9 cellular contexts compared by ENCODE assay signal in the genomic region with DNA sequence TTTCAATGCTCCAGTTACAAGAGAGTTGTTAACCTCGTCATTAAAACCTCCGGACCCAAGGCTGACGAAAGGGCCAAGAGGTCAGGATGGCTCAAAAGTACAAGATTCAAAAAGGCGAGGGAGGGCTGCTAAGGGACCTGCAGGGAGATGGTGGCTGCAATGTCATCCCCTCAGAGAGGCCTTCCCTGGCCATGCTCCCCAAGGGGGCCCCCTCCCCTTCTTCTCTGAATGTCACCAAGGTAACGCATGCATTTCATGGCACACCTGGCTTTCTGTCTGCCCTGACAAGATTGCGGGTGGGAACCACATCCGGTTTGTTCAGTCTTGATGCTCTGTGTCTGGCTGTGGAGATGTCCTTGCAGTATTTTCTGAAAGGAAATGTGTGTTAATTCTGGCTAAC.
DNase-seq lines count a peak whose midpoint lies in the region; ATAC-seq, FAIRE-seq and TF ChIP-seq lines count a peak whose summit lies in the region.
"Had no signal": no experiment of that assay in that cellular context is flagged by ENCODE, and none has a peak within 500 bp of the region (broad histone marks: within the 10 kb centered on the region; RNA-seq: fewer than 3 reads in every experiment).

No MANE protein-coding gene starts in this region.

- H3K36me3 ChIP-seq in OCI-LY7 (ENCODE audit: insufficient read depth, low read length) = no peaks in the 10 kb centered on the region
- H3K36me3 ChIP-seq: breast epithelium had no signal

- no TSS peak for BruUV-seq in OCI-LY7 (replicated peaks; lab: Mats Ljungman, UMichigan)

- H3K4me1 ChIP-seq in OCI-LY7 (ENCODE audit: insufficient read depth, low read length, poor library complexity, severe bottlenecking) = peaks cover 60% of the 10 kb centered on the region
- H3K4me1 ChIP-seq: breast epithelium had no signal

- no peaks in the 10 kb centered on the region for H3K79me2 ChIP-seq in OCI-LY7 (ENCODE audit: insufficient read depth, low read depth, low read length)

- POLR2A ChIA-PET in OCI-LY7 (lab: Charles Lee) = interaction anchor here (0.7 to 4.3 kb wide), 6 partner anchors 10 to 1238 kb away, joined by 3 to 24 read pairs (median 8); no protein-coding TSS in a partner anchor

- FAIRE-seq in GM18507 (lab: Jason Lieb, UNC) = peak; percentile 99

- peak overlapping the region; percentile 42 for H3K4me3 ChIP-seq in OCI-LY7 (ENCODE audit: low read depth, low read length, poor library complexity, severe bottlenecking)
- H3K4me3 ChIP-seq: breast epithelium had no signal

- no peaks in the 10 kb centered on the region for H3K9me2 ChIP-seq in OCI-LY7 (ENCODE audit: insufficient read depth, low read length)

- intact Hi-C loops in OCI-LY7 (cut with micrococcal nuclease; ENCODE audit: unreplicated experiment) = loop anchor here (1.0 to 2.0 kb wide), 3 partner anchors 22 to 65 kb away; no protein-coding TSS in a partner anchor

- CTCF ChIA-PET in OCI-LY7 (lab: Charles Lee; ENCODE audit: unreplicated experiment) = interaction anchor here (1.1 kb wide), 1 partner anchor 24 kb away, joined by 4 read pairs; no protein-coding TSS in a partner anchor

- no peaks in the 10 kb centered on the region for H4K20me1 ChIP-seq in OCI-LY7 (ENCODE audit: insufficient read depth, low read length)

- peaks cover 0 to 4% of the 10 kb centered on the region in 2 donors for H3K9me3 Mint-ChIP-seq in activated naive CD4-positive, alpha-beta T cell treated with anti-CD3 and anti-CD28 coated beads, Interleukin-2, amount 50 U/mL, for 72 hours

- TF ChIP-seq CTCF in OCI-LY7 (conservative IDR thresholded peaks at IDR 0.05; ENCODE audit: low read length) = peak; percentile 9; the same call in 1 of the 2 replicates

- H3K4me2 ChIP-seq in OCI-LY7 (ENCODE audit: low read length) = peak overlapping the region; percentile 72

- DNase-seq in GM18507 (ENCODE audit: extremely low spot score, insufficient read length, low read depth) (peak; percentile 75), OCI-LY7 (ENCODE audit: low spot score) (peak; percentile 94), NCI-H1930 (lab: John Stamatoyannopoulos, UW) (no peak), medulla oblongata (ENCODE audit: extremely low spot score) (no peak), SKM-1 treated with dmso at 0.1 percent for 144 hours (lab: John Stamatoyannopoulos, UW; ENCODE audit: unreplicated experiment) (no peak)
- DNase-seq in activated naive CD4-positive, alpha-beta T cell treated with anti-CD3 and anti-CD28 coated beads, Interleukin-2, amount 50 U/mL, for 72 hours (ENCODE audit: low spot score in 2 of 2) = peak; percentile 57 to 69
- peak; percentile 17 to 35 for DNase-seq in stimulated activated CD8-positive, alpha-beta memory T cell treated with anti-CD3 and anti-CD28 coated beads, Interleukin-4, amount 100 ng/mL, for 1 hour (ENCODE audit: low read depth in 2 of 2, low spot score in 1 of 2)

- H3K36me3 Mint-ChIP-seq in activated naive CD4-positive, alpha-beta T cell treated with anti-CD3 and anti-CD28 coated beads, Interleukin-2, amount 50 U/mL, for 72 hours = no peaks in the 10 kb centered on the region

- no peaks in the 10 kb centered on the region for H3K9me3 ChIP-seq in OCI-LY7 (ENCODE audit: low read length)
- H3K9me3 ChIP-seq: breast epithelium had no signal

- H3K27ac ChIP-seq in OCI-LY7 (ENCODE audit: low read depth, low read length, poor library complexity, severe bottlenecking) = peak overlapping the region; percentile 78
- H3K27ac ChIP-seq: breast epithelium had no signal

- H3K27ac Mint-ChIP-seq in activated naive CD4-positive, alpha-beta T cell treated with anti-CD3 and anti-CD28 coated beads, Interleukin-2, amount 50 U/mL, for 72 hours = peak overlapping the region; percentile 65 to 95

- peak; percentile 90 for ATAC-seq in HG02885 (IDR thresholded peaks at IDR 0.05; ENCODE audit: poor library complexity, unreplicated experiment)
- peak; percentile 82 to 93 for ATAC-seq in activated naive CD4-positive, alpha-beta T cell treated with anti-CD3 and anti-CD28 coated beads, Interleukin-2, amount 50 U/mL, for 72 hours

- peak overlapping the region; percentile 12; the same call in 1 of the 2 replicates for H2AFZ ChIP-seq in OCI-LY7 (ENCODE audit: low read length)

Comparison
In these comparisons a context has a peak if more than half of its experiments do, and no peak if none do; other contexts are left out.
1. DNase-seq: peak in GM18507 (single experiment), OCI-LY7 (single experiment), activated naive CD4-positive, alpha-beta T cell treated with anti-CD3 and anti-CD28 coated beads, Interleukin-2, amount 50 U/mL, for 72 hours (2 of 2) and stimulated activated CD8-positive, alpha-beta memory T cell treated with anti-CD3 and anti-CD28 coated beads, Interleukin-4, amount 100 ng/mL, for 1 hour (2 of 2); none in NCI-H1930 (0 of 2), medulla oblongata (single experiment) and SKM-1 treated with dmso at 0.1 percent for 144 hours (single experiment).